Comparison of ENCODE assay signal across 9 cellular contexts in the genomic region with DNA sequence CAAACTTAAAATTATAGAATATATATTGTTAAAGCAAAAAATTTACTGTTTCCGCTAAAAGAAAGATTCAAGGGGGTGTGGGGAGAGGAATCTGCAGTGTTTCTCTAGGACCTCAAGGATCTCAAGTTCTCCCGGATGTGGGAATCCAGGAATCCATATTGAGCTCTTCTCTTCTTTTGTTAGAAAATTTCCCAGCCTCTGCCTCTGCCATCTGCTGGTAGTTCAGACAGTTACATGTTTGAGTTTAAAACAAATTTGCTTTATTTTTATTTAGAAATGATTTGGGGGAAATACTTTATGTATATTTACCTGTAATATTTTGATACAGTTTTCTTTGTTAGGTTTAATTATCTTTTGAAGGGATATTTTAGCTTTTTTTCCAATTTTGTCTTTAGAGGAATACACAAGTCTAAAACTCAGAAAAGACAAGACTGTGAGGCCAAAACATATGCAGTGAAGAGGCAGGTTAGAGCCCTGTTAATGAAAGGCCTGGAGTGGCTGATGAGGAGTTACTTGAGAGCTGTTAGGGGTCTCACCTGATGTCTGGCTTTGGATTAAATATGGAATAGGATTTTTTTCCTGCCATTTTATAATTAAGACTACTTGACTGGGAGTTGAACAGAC.
DNase-seq lines count a peak whose midpoint lies in the region; ATAC-seq and TF ChIP-seq lines count a peak whose summit lies in the region.
"Had no signal": no experiment of that assay in that cellular context is flagged by ENCODE, and none has a peak within 500 bp of the region (broad histone marks: within the 10 kb centered on the region; RNA-seq: fewer than 3 reads in every experiment).

No MANE protein-coding gene starts in this region.

- H3K4me3 Mint-ChIP-seq in nephron, result no peak overlapping the region
- H3K4me3 Mint-ChIP-seq: activated B cell treated with CpG ODN at 0.5 μM for 24 hours had no signal

- no peaks in the 10 kb centered on the region for H3K9me3 Mint-ChIP-seq in nephron
- H3K9me3 Mint-ChIP-seq: activated B cell treated with CpG ODN at 0.5 μM for 24 hours had no signal

- no peak for TF ChIP-seq POLR2A in breast epithelium (IDR thresholded peaks at IDR 0.05)

- no peak for ATAC-seq in GM18861 (IDR thresholded peaks at IDR 0.05; ENCODE audit: unreplicated experiment)

- no peaks in the 10 kb centered on the region for H3K27me3 Mint-ChIP-seq in nephron (ENCODE audit: low read depth)
- H3K27me3 Mint-ChIP-seq: activated B cell treated with CpG ODN at 0.5 μM for 24 hours had no signal

- H3K4me1 Mint-ChIP-seq in nephron, result peaks cover 31% of the 10 kb centered on the region

- intact Hi-C loops in breast epithelium (cut with DNase I; ENCODE audit: low total_unique reads) (no loop called here), posterior vena cava (cut with DNase I) (loop anchor here in 1 of 2 donors (10.0 kb wide), 1 partner anchor 139 kb away; no protein-coding TSS in a partner anchor)

- H3K27me3 ChIP-seq in breast epithelium, result no peaks in the 10 kb centered on the region

- no peaks in the 10 kb centered on the region for H3K36me3 ChIP-seq in breast epithelium

- H3K27ac Mint-ChIP-seq in nephron, result peak overlapping the region; percentile 69 to 85 (median 79)
- H3K27ac Mint-ChIP-seq: activated B cell treated with CpG ODN at 0.5 μM for 24 hours had no signal

- no peaks in the 10 kb centered on the region for H3K4me1 ChIP-seq in breast epithelium

- no peak overlapping the region for H3K27ac ChIP-seq in breast epithelium

- no peaks in the 10 kb centered on the region for H3K9me3 ChIP-seq in breast epithelium

- peaks cover 11% of the 10 kb centered on the region for H3K36me3 Mint-ChIP-seq in nephron (ENCODE audit: low read depth)

- TF ChIP-seq CTCF in breast epithelium (IDR thresholded peaks at IDR 0.05), result peak; percentile 49 to 57 (median 50)
- peak; percentile 53 to 65 (median 59) for TF ChIP-seq CTCF in nephron (IDR thresholded peaks at IDR 0.05; ENCODE audit: unreplicated experiment in 3 of 3)

- DNase-seq in EL (peak; percentile 75), NCI-H1105 (lab: John Stamatoyannopoulos, UW) (peak; percentile 68), breast epithelium (ENCODE audit: low spot score in 2 of 2) (no peak), posterior vena cava (ENCODE audit: low spot score) (no peak), amygdala (lab: John Stamatoyannopoulos, UW) (no peak), NCI-H1048 (lab: John Stamatoyannopoulos, UW) (no peak)
- DNase-seq: activated B cell treated with CpG ODN at 0.5 μM for 24 hours had no signal

- no peak overlapping the region for H3K4me3 ChIP-seq in breast epithelium

Comparison
In these comparisons a context has a peak if more than half of its experiments do, and no peak if none do; other contexts are left out.
1. DNase-seq: peak in EL (single experiment) and NCI-H1105 (single experiment); none in breast epithelium (0 of 2), posterior vena cava (single experiment), amygdala (0 of 56) and NCI-H1048 (single experiment).